In the genomic region with DNA sequence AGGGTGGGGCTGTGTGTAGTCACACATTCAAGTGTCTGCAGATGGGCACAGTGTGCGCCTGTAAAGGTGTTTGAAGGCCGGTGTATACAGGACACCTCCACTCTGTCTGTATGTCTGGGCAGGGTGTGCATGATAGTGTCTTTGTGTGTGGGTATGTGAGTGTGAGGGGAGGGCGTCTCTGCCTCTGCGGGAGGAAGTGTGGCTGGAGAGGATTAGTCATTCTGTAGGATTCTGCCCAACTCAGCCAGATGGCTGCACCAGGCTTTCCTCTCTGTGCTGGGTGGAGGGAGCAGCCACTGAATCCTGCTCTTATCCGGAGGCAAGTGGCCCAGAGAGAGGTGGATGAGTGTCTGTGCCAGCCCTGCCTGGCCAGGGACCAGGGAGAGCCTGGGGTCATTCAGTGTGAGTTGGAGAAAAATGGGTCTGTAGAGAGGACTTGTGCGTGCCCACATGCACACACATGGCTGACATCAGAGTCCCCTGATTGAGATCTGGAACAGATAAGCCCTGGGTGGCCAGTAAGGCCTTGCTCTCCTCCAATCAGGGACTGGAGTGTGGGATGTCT, we compare ENCODE assay signal across 8 cellular contexts. TPM values are rescaled to one million over a fixed set of nuclear protein-coding genes. Genes with fewer than 3 reads are reported as not detected.
DNase-seq lines count a peak whose midpoint lies in the region; ATAC-seq and TF ChIP-seq lines count a peak whose summit lies in the region.

No MANE protein-coding gene starts in this region.

- H3K27me3 ChIP-seq in BLaER1 (no peaks in the 10 kb centered on the region), adrenal gland (no peaks in the 10 kb centered on the region), uterus (no peaks in the 10 kb centered on the region)

- peak overlapping the region; percentile 61 for H3K4me3 Mint-ChIP-seq in progenitor cell of endocrine pancreas (ENCODE audit: low read depth)

- H3K36me3 ChIP-seq in BLaER1 = peaks cover 33% of the 10 kb centered on the region
- peaks cover 0 to 15% of the 10 kb centered on the region in 2 experiments; a peak in 1 of 3 replicates for H3K36me3 ChIP-seq in HEK293 (ENCODE audit: control insufficient read depth in 2 of 2, insufficient read depth in 1 of 2, low read length in 2 of 2)
- no peaks in the 10 kb centered on the region for H3K36me3 ChIP-seq in SK-N-MC (ENCODE audit: insufficient read depth, low read length)
- peaks cover 0 to 32% of the 10 kb centered on the region in 2 donors for H3K36me3 ChIP-seq in adrenal gland (replicated peaks in 1 of 2)
- no peaks in the 10 kb centered on the region for H3K36me3 ChIP-seq in uterus

- TF ChIP-seq CTCF in HEK293 (tag by site-specific recombination; IDR thresholded peaks at IDR 0.05) = no peak
- TF ChIP-seq CTCF in adrenal gland (IDR thresholded peaks at IDR 0.05) = no peak
- TF ChIP-seq CTCF in progenitor cell of endocrine pancreas (IDR thresholded peaks at IDR 0.05; ENCODE audit: unreplicated experiment) = no peak
- TF ChIP-seq CTCF in uterus (IDR thresholded peaks at IDR 0.05) = no peak

- 3 to 10% (median 5%) methylated on average over 5 to 6 of the region's 6 CpGs for WGBS in adrenal gland, 4 donors

- H3K4me1 ChIP-seq in BLaER1 (peaks cover 45% of the 10 kb centered on the region), HEK293 (ENCODE audit: control insufficient read depth, insufficient read depth, low read length) (peaks cover 18% of the 10 kb centered on the region), adrenal gland (replicated peaks in 1 of 2) (peaks cover 14 to 26% of the 10 kb centered on the region in 2 donors), uterus (peaks cover 0 to 10% of the 10 kb centered on the region in 2 donors)

- intact Hi-C loops in adrenal gland (cut with DNase I) (no loop called here), left ventricle myocardium superior (cut with micrococcal nuclease) (no loop called here), uterus (cut with DNase I; ENCODE audit: low total_unique reads) (no loop called here)

- DNase-seq in SK-N-MC (ENCODE audit: low read depth, low spot score) (no peak), adrenal gland (peak; percentile 66 to 87 (median 83)), left ventricle myocardium superior (peak; percentile 66), progenitor cell of endocrine pancreas (ENCODE audit: low spot score, unreplicated experiment) (no peak), uterus (peak; percentile 60 to 72)

- ATAC-seq in left ventricle myocardium superior (peak; percentile 70), GM21737 (IDR thresholded peaks at IDR 0.05; ENCODE audit: unreplicated experiment) (no peak)

- no peaks in the 10 kb centered on the region for H3K36me3 Mint-ChIP-seq in progenitor cell of endocrine pancreas (ENCODE audit: insufficient read depth)

- peaks cover 74% of the 10 kb centered on the region for H3K27me3 Mint-ChIP-seq in progenitor cell of endocrine pancreas

- no peaks in the 10 kb centered on the region for H3K9me3 ChIP-seq in BLaER1
- H3K9me3 ChIP-seq in HEK293 (ENCODE audit: control insufficient read depth, insufficient read depth, low read depth, low read length) = no peaks in the 10 kb centered on the region
- no peaks in the 10 kb centered on the region for H3K9me3 ChIP-seq in SK-N-MC (ENCODE audit: low read depth, low read length)
- no peaks in the 10 kb centered on the region for H3K9me3 ChIP-seq in adrenal gland (replicated peaks in 1 of 3)
- no peaks in the 10 kb centered on the region for H3K9me3 ChIP-seq in uterus

- TF ChIP-seq POLR2A in adrenal gland (IDR thresholded peaks at IDR 0.05) (peak in 1 of 2 donors; percentile 62), uterus (IDR thresholded peaks at IDR 0.05) (no peak)

- peaks cover 20% of the 10 kb centered on the region for H4K20me1 ChIP-seq in BLaER1

- CTCF ChIA-PET in HEK293 (lab: Yijun Ruan, JAX) = interaction anchor here (0.8 to 6.9 kb wide), 6 partner anchors 8 to 110 kb away, joined by 3 to 129 read pairs (median 15); no protein-coding TSS in a partner anchor

- H3K4me1 Mint-ChIP-seq in progenitor cell of endocrine pancreas (ENCODE audit: low read depth) = peaks cover 22% of the 10 kb centered on the region

- peak overlapping the region; percentile 77 for H3K27ac ChIP-seq in BLaER1
- peak overlapping the region; percentile 64; the same call in 1 of the 2 replicates for H3K27ac ChIP-seq in HEK293 (ENCODE audit: extremely low read depth, low read depth, low read length)
- no peak overlapping the region for H3K27ac ChIP-seq in SK-N-MC
- peak overlapping the region; percentile 2 to 98 (median 92) for H3K27ac ChIP-seq in adrenal gland
- H3K27ac ChIP-seq in uterus = peak overlapping the region; percentile 94 to 98

- no peaks in the 10 kb centered on the region for H3K9me3 Mint-ChIP-seq in progenitor cell of endocrine pancreas (ENCODE audit: low read depth)

- H3K4me3 ChIP-seq in BLaER1 (peak overlapping the region; percentile 76), HEK293 (ENCODE audit: low read depth, low read length) (peak overlapping the region; percentile 45), SK-N-MC (peak overlapping the region; percentile 75), adrenal gland (peak overlapping the region in 3 of 4 donors; percentile 43 to 69 (median 58)), uterus (peak overlapping the region; percentile 61 to 73)

- H3K9ac ChIP-seq in BLaER1 (peak overlapping the region; percentile 74), SK-N-MC (ENCODE audit: insufficient read length) (no peak overlapping the region)

- H3K27ac Mint-ChIP-seq in progenitor cell of endocrine pancreas = peak overlapping the region; percentile 18

- H3K4me2 ChIP-seq in BLaER1 = peak overlapping the region; percentile 93

- POLR2A ChIA-PET in HEK293 (lab: Yijun Ruan, JAX) = interaction anchor here (1.0 to 2.6 kb wide), 6 partner anchors 8 to 120 kb away, joined by 3 to 29 read pairs (median 9); partner anchors contain the start of genes KAZALD1 and SLF2

TF ChIP-seq in HEK293, 187 proteins besides CTCF, POLR2A, EP300 and RAD21 (continues in another document):
- TF ChIP-seq ZFP69B (tag by site-specific recombination; IDR thresholded peaks at IDR 0.05) (peak; percentile 38), ZNF24 (tag by site-specific recombination; IDR thresholded peaks at IDR 0.05) (0 out of 2 replicates have a peak, but pooled peaks have one; percentile 80), OSR2 (tag by site-specific recombination; IDR thresholded peaks at IDR 0.05) (peak; percentile 48; the same call in 1 of the 2 replicates)
- TF ChIP-seq, protein P1, sequence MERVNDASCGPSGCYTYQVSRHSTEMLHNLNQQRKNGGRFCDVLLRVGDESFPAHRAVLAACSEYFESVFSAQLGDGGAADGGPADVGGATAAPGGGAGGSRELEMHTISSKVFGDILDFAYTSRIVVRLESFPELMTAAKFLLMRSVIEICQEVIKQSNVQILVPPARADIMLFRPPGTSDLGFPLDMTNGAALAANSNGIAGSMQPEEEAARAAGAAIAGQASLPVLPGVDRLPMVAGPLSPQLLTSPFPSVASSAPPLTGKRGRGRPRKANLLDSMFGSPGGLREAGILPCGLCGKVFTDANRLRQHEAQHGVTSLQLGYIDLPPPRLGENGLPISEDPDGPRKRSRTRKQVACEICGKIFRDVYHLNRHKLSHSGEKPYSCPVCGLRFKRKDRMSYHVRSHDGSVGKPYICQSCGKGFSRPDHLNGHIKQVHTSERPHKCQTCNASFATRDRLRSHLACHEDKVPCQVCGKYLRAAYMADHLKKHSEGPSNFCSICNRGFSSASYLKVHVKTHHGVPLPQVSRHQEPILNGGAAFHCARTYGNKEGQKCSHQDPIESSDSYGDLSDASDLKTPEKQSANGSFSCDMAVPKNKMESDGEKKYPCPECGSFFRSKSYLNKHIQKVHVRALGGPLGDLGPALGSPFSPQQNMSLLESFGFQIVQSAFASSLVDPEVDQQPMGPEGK (tag by site-specific recombination; IDR thresholded peaks at IDR 0.05) = peak; percentile 91

RNA-seq across cellular contexts. Expression of gene SFXN3, which starts 1.7 kb away (rescaled TPM):
- total RNA-seq in adrenal gland = 10 to 100 TPM; 20.4 to 54.0 (median 36.3) TPM
- 10 to 100 TPM; 24.1 to 32.8 (median 25.7) TPM for polyA plus RNA-seq in adrenal gland
- total RNA-seq in left ventricle myocardium superior = 11.0 TPM
- 4.4 and 6.1 TPM in 2 replicates for total RNA-seq in progenitor cell of endocrine pancreas
- 100 to 1,000 TPM in 1 of 4 donors, 10 to 100 TPM in 3; 34.6 to 161 (median 58.1) TPM for total RNA-seq in uterus

RNA-seq across cellular contexts. Expression of gene PDZD7, which starts 1.8 kb away (rescaled TPM):
- total RNA-seq in adrenal gland = 1 to 10 TPM in 2 of 8 donors, under 1 TPM in 5, not detected in 1; 0.13 to 1.9 (median 0.60) TPM
- 1 to 10 TPM in 2 of 3 donors, under 1 TPM in 1; 0.18 to 3.5 (median 1.0) TPM for polyA plus RNA-seq in adrenal gland
- 0.17 TPM for total RNA-seq in left ventricle myocardium superior
- total RNA-seq in progenitor cell of endocrine pancreas = 0.29 and 0.84 TPM in 2 replicates
- total RNA-seq in uterus = 1 to 10 TPM in 1 of 4 donors, under 1 TPM in 2, not detected in 1; under 0.01 to 1.3 (median 0.61) TPM

RNA-seq across cellular contexts. Expression of gene KAZALD1, which starts 29.1 kb away (rescaled TPM):
- total RNA-seq in adrenal gland = 1 to 10 TPM; 1.3 to 5.4 (median 2.1) TPM
- 1 to 10 TPM in 2 of 3 donors, under 1 TPM in 1; 0.55 to 3.9 (median 2.9) TPM for polyA plus RNA-seq in adrenal gland
- 7.8 TPM for total RNA-seq in left ventricle myocardium superior
- 1.3 and 2.0 TPM in 2 replicates for total RNA-seq in progenitor cell of endocrine pancreas
- 10 to 100 TPM in 1 of 4 donors, 1 to 10 TPM in 1, under 1 TPM in 1, not detected in 1; 0.26 to 34.6 (median 6.3) TPM for total RNA-seq in uterus

RNA-seq across cellular contexts. Expression of gene LZTS2, which starts 33.1 kb away (rescaled TPM):
- 100 to 1,000 TPM in 4 of 8 donors, 10 to 100 TPM in 4; 45.6 to 161 (median 101) TPM for total RNA-seq in adrenal gland
- polyA plus RNA-seq in adrenal gland = 100 to 1,000 TPM in 2 of 3 donors, 10 to 100 TPM in 1; 12.2 to 232 (median 126) TPM
- total RNA-seq in left ventricle myocardium superior = 44.9 TPM
- total RNA-seq in progenitor cell of endocrine pancreas = 81.1 and 83.2 TPM in 2 replicates
- 100 to 1,000 TPM in 2 of 4 donors, 10 to 100 TPM in 2; 51.5 to 123 (median 85.2) TPM for total RNA-seq in uterus

RNA-seq across cellular contexts. Expression of gene TWNK, which starts 45.4 kb away (rescaled TPM):
- total RNA-seq in adrenal gland = 10 to 100 TPM in 4 of 8 donors, 1 to 10 TPM in 4; 5.3 to 14.2 (median 10.2) TPM
- 10 to 100 TPM in 1 of 3 donors, 1 to 10 TPM in 2; 7.6 to 21.8 (median 9.0) TPM for polyA plus RNA-seq in adrenal gland
- 8.0 TPM for total RNA-seq in left ventricle myocardium superior
- total RNA-seq in progenitor cell of endocrine pancreas = 12.8 and 13.3 TPM in 2 replicates
- 10 to 100 TPM in 1 of 4 donors, 1 to 10 TPM in 2, under 1 TPM in 1; 0.51 to 11.8 (median 6.2) TPM for total RNA-seq in uterus

Comparison
In these comparisons a context has a peak if more than half of its experiments do, and no peak if none do; other contexts are left out.
1. DNase-seq: peak in adrenal gland (7 of 7), left ventricle myocardium superior (single experiment) and uterus (2 of 2); none in SK-N-MC (single experiment) and progenitor cell of endocrine pancreas (single experiment).
2. Peak in every context shown above with its lines, with median percentiles within 50 percentile points of each other: H3K4me3 ChIP-seq.